ENCODE assay signal across 8 cellular contexts in genomic region chr3:196528639-196529233, GRCh38. TPM values are rescaled to one million over a fixed set of nuclear protein-coding genes. Genes with fewer than 3 reads are reported as not detected.
DNase-seq lines count a peak whose midpoint lies in the region; ATAC-seq and TF ChIP-seq lines count a peak whose summit lies in the region.

No MANE protein-coding gene starts in this region.

- H3K27me3 ChIP-seq in SU-DHL-6 (ENCODE audit: low read length) (no peaks in the 10 kb centered on the region), gastrocnemius medialis (peaks cover 0 to 5% (median 0%) of the 10 kb centered on the region in 3 donors)

- H3K79me2 ChIP-seq in SU-DHL-6 (ENCODE audit: insufficient read depth, low read length) = no peaks in the 10 kb centered on the region

- in situ Hi-C loops in KBM-7 (cut with MboI; ENCODE audit: low pct_unique_long_range_greater_than_20kb, low sequenced_read_pairs) = no loop called here
- in situ Hi-C loops in gastrocnemius medialis (cut with MboI; ENCODE audit: low sequenced_read_pairs in 4 of 4) = loop anchor here in 1 of 4 donors (10.0 kb wide), 1 partner anchor 274 kb away; no protein-coding TSS in a partner anchor

- H3K36me3 ChIP-seq in SU-DHL-6 (ENCODE audit: low read length) = no peaks in the 10 kb centered on the region
- H3K36me3 ChIP-seq in gastrocnemius medialis = no peaks in the 10 kb centered on the region

- no peaks in the 10 kb centered on the region for H4K20me1 ChIP-seq in SU-DHL-6 (ENCODE audit: low read depth, low read length)

- peak; percentile 87 for DNase-seq in DMS53 (lab: John Stamatoyannopoulos, UW)
- DNase-seq in KBM-7 = peak; percentile 92
- DNase-seq in amniotic epithelial cell (ENCODE audit: low read depth) = peak; percentile 49
- peak; percentile 88 for DNase-seq in hepatic stellate cell (ENCODE audit: low spot score)
- DNase-seq in gastrocnemius medialis = peak; percentile 27 to 41

- peak overlapping the region; percentile 93 for H3K4me2 ChIP-seq in SU-DHL-6 (ENCODE audit: low read depth, low read length, poor library complexity, severe bottlenecking)

- H3K4me3 ChIP-seq in SU-DHL-6 (ENCODE audit: insufficient read depth, low read length, poor library complexity, severe bottlenecking) (peak overlapping the region; percentile 62), gastrocnemius medialis (peak overlapping the region; percentile 37 to 53 (median 44))

- intact Hi-C loops in gastrocnemius medialis (cut with DNase I; ENCODE audit: low total_unique reads) = loop anchor here (2.0 kb wide), 1 partner anchor 104 kb away; no protein-coding TSS in a partner anchor

- H3K9me3 ChIP-seq in SU-DHL-6 (ENCODE audit: insufficient read depth, low read length) (no peaks in the 10 kb centered on the region), gastrocnemius medialis (no peaks in the 10 kb centered on the region)

- no peaks in the 10 kb centered on the region for H3K4me1 ChIP-seq in gastrocnemius medialis

- peak; percentile 91 for ATAC-seq in GM21423 (IDR thresholded peaks at IDR 0.05; ENCODE audit: unreplicated experiment)
- ATAC-seq in gastrocnemius medialis = peak; percentile 90 to 95
- no peak for ATAC-seq in GM18873 (IDR thresholded peaks at IDR 0.05; ENCODE audit: low FRiP score, unreplicated experiment)

- no peak overlapping the region for H3K27ac ChIP-seq in SU-DHL-6 (ENCODE audit: low read depth, low read length)
- peak overlapping the region in 1 of 4 donors; percentile 32 for H3K27ac ChIP-seq in gastrocnemius medialis

- no peaks in the 10 kb centered on the region; the same call in 1 of the 2 replicates for H3F3A ChIP-seq in SU-DHL-6 (ENCODE audit: insufficient read depth)

- TF ChIP-seq POLR2A in gastrocnemius medialis (IDR thresholded peaks at IDR 0.05) = no peak

- H3K9me2 ChIP-seq in SU-DHL-6 (replicated peaks; ENCODE audit: insufficient read depth, low read length) = no peaks in the 10 kb centered on the region

- H2AFZ ChIP-seq in SU-DHL-6 (ENCODE audit: low read depth, low read length, severe bottlenecking) = peak overlapping the region; percentile 100

- TF ChIP-seq CTCF in SU-DHL-6 (IDR thresholded peaks at IDR 0.05; ENCODE audit: insufficient read depth, low read length, poor library complexity, severe bottlenecking) (peak; percentile 73), gastrocnemius medialis (IDR thresholded peaks at IDR 0.05 in 4 of 5, conservative IDR thresholded peaks at IDR 0.05 in 1 of 5) (peak; percentile 62 to 90 (median 75))

- H3K9ac ChIP-seq in SU-DHL-6 (ENCODE audit: low read length) = peak overlapping the region; percentile 64

RNA-seq across cellular contexts. Expression of gene SMCO1, which starts 13.6 kb away (rescaled TPM):
- total RNA-seq in gastrocnemius medialis = 1 to 10 TPM in 3 of 4 donors, under 1 TPM in 1; 0.46 to 2.2 (median 1.5) TPM

RNA-seq across cellular contexts. Expression of gene RNF168, which starts 25.2 kb away (rescaled TPM):
- 10 to 100 TPM in 3 of 4 donors, 1 to 10 TPM in 1; 6.5 to 14.6 (median 11.0) TPM for total RNA-seq in gastrocnemius medialis

RNA-seq across cellular contexts. Expression of gene WDR53, which starts 39.6 kb away (rescaled TPM):
- total RNA-seq in gastrocnemius medialis = 1 to 10 TPM; 4.8 to 8.3 (median 6.7) TPM

RNA-seq across cellular contexts. Expression of gene FBXO45, which starts 39.7 kb away (rescaled TPM):
- 10 to 100 TPM in 3 of 4 donors, 1 to 10 TPM in 1; 9.6 to 20.8 (median 12.1) TPM for total RNA-seq in gastrocnemius medialis

Comparison
In these comparisons a context has a peak if more than half of its experiments do, and no peak if none do; other contexts are left out.
1. DNase-seq: peak in every context shown above with its lines; median percentile 92 in KBM-7; 88 in hepatic stellate cell; 87 in DMS53; 49 in amniotic epithelial cell; 34 in gastrocnemius medialis.